ENCODE assay signal across 26 cellular contexts in genomic region chr3:172680684-172681083, GRCh38. TPM values are rescaled to one million over a fixed set of nuclear protein-coding genes. Genes with fewer than 3 reads are reported as not detected.
A peak's percentile ranks its signal among the peaks of the same experiment; 100 is the strongest.
DNase-seq lines count a peak whose midpoint lies in the region; ATAC-seq, FAIRE-seq and TF ChIP-seq lines count a peak whose summit lies in the region.
"Had no signal": no experiment of that assay in that cellular context is flagged by ENCODE, and none has a peak within 500 bp of the region (broad histone marks: within the 10 kb centered on the region; RNA-seq: fewer than 3 reads in every experiment).

No MANE protein-coding gene starts in this region.

- H4K20me1 ChIP-seq in astrocyte (ENCODE audit: insufficient read depth, low read length) = peaks cover 3% of the 10 kb centered on the region

- H3K9me3 ChIP-seq in astrocyte (ENCODE audit: insufficient read depth, low read depth, low read length) = no peaks in the 10 kb centered on the region
- H3K9me3 ChIP-seq: A549, breast epithelium, SJCRH30 had no signal

- no peak for DNase-seq in left ventricle myocardium superior
- no peak for DNase-seq in Right ventricle myocardium inferior (ENCODE audit: missing footprints)
- DNase-seq in astrocyte (ENCODE audit: low read depth) = peak; percentile 66
- peak; percentile 68 for DNase-seq in fibroblast of mammary gland (ENCODE audit: low read depth)
- DNase-seq in NCI-H345 treated with DMSO at 0.1 percent for 48 hours (lab: John Stamatoyannopoulos, UW; ENCODE audit: unreplicated experiment) = no peak
- DNase-seq in HK-2 (ENCODE audit: unreplicated experiment) = no peak
- no peak for DNase-seq in DMS114 treated with DMSO at 0.1 percent for 48 hours (lab: John Stamatoyannopoulos, UW; ENCODE audit: unreplicated experiment)
- DNase-seq: activated CD4-positive, alpha-beta T cell treated with anti-CD3 and anti-CD28 coated beads, Interleukin-2, amount 50 U/mL, for 1 hour; C1 segment of cervical spinal cord; H9; immature natural killer cell; NCI-H1092; NCI-H2029 treated with DMSO at 0.1 percent for 48 hours; SJCRH30; T-helper 2 cell had no signal

- H3K4me3 ChIP-seq in astrocyte (ENCODE audit: insufficient read depth, low read depth, low read length) = no peak overlapping the region
- H3K4me3 ChIP-seq in fibroblast of mammary gland (ENCODE audit: control insufficient read depth, low read depth, low read length) = no peak overlapping the region
- H3K4me3 ChIP-seq: A549, breast epithelium, hepatocyte, neural progenitor cell, SJCRH30 had no signal

- peak; percentile 12 for ATAC-seq in left ventricle myocardium superior
- ATAC-seq in Right ventricle myocardium inferior = no peak
- no peak for ATAC-seq in GM21576 (IDR thresholded peaks at IDR 0.05; ENCODE audit: unreplicated experiment)
- ATAC-seq: A549 had no signal

- H3K36me3 Mint-ChIP-seq in astrocyte (ENCODE audit: low read depth, unreplicated experiment) = no peaks in the 10 kb centered on the region
- H3K36me3 Mint-ChIP-seq: immature natural killer cell, neural progenitor cell, type B pancreatic cell had no signal

- H3K4me1 Mint-ChIP-seq in astrocyte (ENCODE audit: low read depth, unreplicated experiment) = peaks cover 13% of the 10 kb centered on the region

- no peak overlapping the region for H3K4me3 Mint-ChIP-seq in astrocyte (ENCODE audit: unreplicated experiment)
- H3K4me3 Mint-ChIP-seq: H9, immature natural killer cell, neural progenitor cell, type B pancreatic cell had no signal

- H3K36me3 ChIP-seq in astrocyte (ENCODE audit: insufficient read depth, low read length) = no peaks in the 10 kb centered on the region
- H3K36me3 ChIP-seq: breast epithelium, neural progenitor cell, SJCRH30 had no signal

- no peak overlapping the region for H3K4me2 ChIP-seq in astrocyte (ENCODE audit: low read length)
- H3K4me2 ChIP-seq: A549, hepatocyte, KMS-11, neural progenitor cell had no signal

- no peak overlapping the region for H3K9ac ChIP-seq in astrocyte (ENCODE audit: low read length)
- H3K9ac ChIP-seq: KMS-11, neural progenitor cell had no signal

- no peaks in the 10 kb centered on the region for H3K9me3 Mint-ChIP-seq in astrocyte (ENCODE audit: unreplicated experiment)
- H3K9me3 Mint-ChIP-seq: activated T-helper 2 cell treated with anti-CD3 and anti-CD28 coated beads, Interferon-gamma antibody, Interleukin-2, Interleukin-4, amounts not matched to agents 10 μg/mL and 5 μg/mL and 100 μg/mL, durations not matched to agents 14 hours and 24 hours and 36 hours; H9; immature natural killer cell; neural progenitor cell; type B pancreatic cell had no signal

- TF ChIP-seq CTCF in astrocyte (IDR thresholded peaks at IDR 0.05; ENCODE audit: insufficient read depth, low read depth, low read length) (no peak), fibroblast of mammary gland (conservative IDR thresholded peaks at IDR 0.05; ENCODE audit: control insufficient read depth, insufficient read depth, low read depth, low read length) (no peak)

- no peaks in the 10 kb centered on the region for H3K27me3 Mint-ChIP-seq in astrocyte (ENCODE audit: low read depth, unreplicated experiment)
- H3K27me3 Mint-ChIP-seq: progenitor cell of endocrine pancreas, type B pancreatic cell had no signal

- H3K27ac Mint-ChIP-seq in astrocyte (ENCODE audit: unreplicated experiment) = no peak overlapping the region
- H3K27ac Mint-ChIP-seq: activated T-helper 2 cell treated with anti-CD3 and anti-CD28 coated beads, Interferon-gamma antibody, Interleukin-2, Interleukin-4, amounts not matched to agents 10 μg/mL and 5 μg/mL and 100 μg/mL, durations not matched to agents 14 hours and 24 hours and 36 hours; H9; immature natural killer cell; neural progenitor cell; progenitor cell of endocrine pancreas; type B pancreatic cell had no signal

- H3K27me3 ChIP-seq in astrocyte (ENCODE audit: insufficient read depth, low read length) = no peaks in the 10 kb centered on the region
- H3K27me3 ChIP-seq: breast epithelium, hepatocyte, neural progenitor cell, SJCRH30 had no signal

- peaks cover 83% of the 10 kb centered on the region for H3K79me2 ChIP-seq in astrocyte (ENCODE audit: insufficient read depth, low read length)
- H3K79me2 ChIP-seq: hepatocyte had no signal

- H2AFZ ChIP-seq in astrocyte (ENCODE audit: low read depth, low read length) = no peak overlapping the region
- H2AFZ ChIP-seq: hepatocyte, neural progenitor cell had no signal

- FAIRE-seq in astrocyte (lab: Jason Lieb, UNC) = no peak
- FAIRE-seq: A549, D721Med, frontal cortex had no signal

- intact Hi-C loops in left ventricle myocardium superior (cut with micrococcal nuclease) (no loop called here), Right ventricle myocardium inferior (cut with DNase I) (no loop called here)

- H3K27ac ChIP-seq in astrocyte (ENCODE audit: low read depth, low read length) = no peak overlapping the region
- H3K27ac ChIP-seq: A549, breast epithelium, hepatocyte, KMS-11, neural progenitor cell, SJCRH30 had no signal

- peaks cover 31% of the 10 kb centered on the region for H3K4me1 ChIP-seq in astrocyte (ENCODE audit: insufficient read depth, low read length)
- H3K4me1 ChIP-seq: breast epithelium, SJCRH30 had no signal

RNA-seq across cellular contexts. Expression of gene NCEH1, which starts 30.2 kb away (rescaled TPM):
- 63.6 TPM for total RNA-seq in left ventricle myocardium superior
- total RNA-seq in Right ventricle myocardium inferior = 60.4 TPM
- total RNA-seq in astrocyte = 14.1 and 16.9 TPM in 2 replicates

Comparison
In these comparisons a context has a peak if more than half of its experiments do, and no peak if none do; other contexts are left out.
1. DNase-seq: peak in astrocyte (single experiment) and fibroblast of mammary gland (single experiment); none in left ventricle myocardium superior (single experiment), Right ventricle myocardium inferior (single experiment), NCI-H345 treated with DMSO at 0.1 percent for 48 hours (single experiment), HK-2 (single experiment) and DMS114 treated with DMSO at 0.1 percent for 48 hours (single experiment).